ENCODE assay signal across 12 cellular contexts in the genomic region with DNA sequence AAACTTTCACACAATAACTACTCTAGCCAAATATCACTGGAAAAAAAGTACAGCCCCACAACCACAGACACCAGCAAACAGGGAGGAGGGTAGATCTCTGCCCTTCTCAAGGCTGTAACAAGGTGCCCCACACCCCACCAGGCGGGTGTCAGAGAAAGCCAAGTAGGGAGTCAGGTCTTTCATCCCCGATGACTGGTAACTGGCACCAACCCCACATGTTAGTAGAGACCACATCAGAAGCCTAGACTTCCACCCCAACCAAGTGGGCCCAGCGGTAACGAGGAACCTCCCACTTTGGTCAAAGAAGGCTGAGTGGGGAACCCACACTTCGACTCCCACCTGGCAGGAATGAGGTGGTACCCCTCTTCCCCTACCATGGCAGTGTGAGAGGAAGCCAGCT. TPM values are rescaled to one million over a fixed set of nuclear protein-coding genes. Genes with fewer than 3 reads are reported as not detected.
DNase-seq lines count a peak whose midpoint lies in the region; ATAC-seq, FAIRE-seq and TF ChIP-seq lines count a peak whose summit lies in the region.
"Had no signal": no experiment of that assay in that cellular context is flagged by ENCODE, and none has a peak within 500 bp of the region (broad histone marks: within the 10 kb centered on the region; RNA-seq: fewer than 3 reads in every experiment).

No MANE protein-coding gene starts in this region.

- dilution Hi-C loops in endothelial cell of umbilical vein (cut with MboI; ENCODE audit: extremely low pct_ligation_motif_present, low sequenced_read_pairs), result no loop called here

- no TSS peak for BruUV-seq in endothelial cell of umbilical vein (replicated peaks; lab: Mats Ljungman, UMichigan)

- H3K36me3 Mint-ChIP-seq in T-helper 2 cell treated with Interferon-gamma antibody and Interleukin-4, amounts not matched to agents 5 μg/mL and 100 μg/mL, for 36 hours (ENCODE audit: low read depth), result peaks cover 40% of the 10 kb centered on the region

- no CpG with 5 or more reads among the region's 5 CpGs for WGBS in mesendoderm (ENCODE audit: extremely low coverage, insufficient coverage, low lambda C conversion rate)

- H4K20me1 ChIP-seq in endothelial cell of umbilical vein (replicated peaks; ENCODE audit: control insufficient read depth, extremely low read depth, insufficient read depth, low read length), result no peaks in the 10 kb centered on the region

- H3K4me1 Mint-ChIP-seq in T-helper 2 cell treated with Interferon-gamma antibody and Interleukin-4, amounts not matched to agents 5 μg/mL and 100 μg/mL, for 36 hours (ENCODE audit: low read depth), result peaks cover 11% of the 10 kb centered on the region

- no peak overlapping the region for H3K27ac ChIP-seq in endothelial cell of umbilical vein (ENCODE audit: insufficient read depth, low read depth, low read length)
- H3K27ac ChIP-seq in mesendoderm (ENCODE audit: low read depth, low read length), result no peak overlapping the region
- H3K27ac ChIP-seq: SJSA1, suprapubic skin had no signal

- peak; percentile 21 for DNase-seq in T-helper 2 cell treated with Interferon-gamma antibody and Interleukin-4, amounts not matched to agents 5 μg/mL and 100 μg/mL, for 36 hours (ENCODE audit: low spot score)
- DNase-seq in activated T-cell treated with anti-CD3 and anti-CD28 coated beads for 24 hours (ENCODE audit: low read depth), result peak; percentile 16
- DNase-seq in endothelial cell of umbilical vein (ENCODE audit: low read depth, low spot score), result peak; percentile 17
- DNase-seq in stimulated activated CD8-positive, alpha-beta memory T cell treated with anti-CD3 and anti-CD28 coated beads, Interleukin-4, amount 100 ng/mL, for 48 hours, result peak; percentile 60
- DNase-seq in inferior parietal cortex (ENCODE audit: extremely low spot score), result no peak
- no peak for DNase-seq in mesendoderm
- DNase-seq in DMS153 (lab: John Stamatoyannopoulos, UW), result no peak
- DNase-seq: NCI-H526 had no signal

- CTCF ChIA-PET in endothelial cell of umbilical vein (lab: Charles Lee), result interaction anchor here (1.5 kb wide), 1 partner anchor 15 kb away, joined by 3 read pairs; no protein-coding TSS in a partner anchor

- H3K4me3 ChIP-seq in endothelial cell of umbilical vein (replicated peaks in 1 of 3; ENCODE audit: insufficient read depth in 1 of 3, low read depth in 1 of 3, low read length in 3 of 3), result no peak overlapping the region
- no peak overlapping the region for H3K4me3 ChIP-seq in mesendoderm (ENCODE audit: low read length)
- H3K4me3 ChIP-seq: SJSA1, suprapubic skin had no signal

- no peak overlapping the region for H2BK5ac ChIP-seq in mesendoderm (ENCODE audit: low read length)

- POLR2A ChIA-PET in endothelial cell of umbilical vein (lab: Charles Lee), result no interaction called here

- no peak overlapping the region for H2BK15ac ChIP-seq in mesendoderm (replicated peaks; ENCODE audit: low read depth)

- no peak overlapping the region for H3K23ac ChIP-seq in mesendoderm (ENCODE audit: low read length)

- peak overlapping the region; percentile 56 for H3K27ac Mint-ChIP-seq in T-helper 2 cell treated with Interferon-gamma antibody and Interleukin-4, amounts not matched to agents 5 μg/mL and 100 μg/mL, for 36 hours

- no peak overlapping the region for H4K5ac ChIP-seq in mesendoderm (ENCODE audit: low read length)

- H3K27me3 ChIP-seq in endothelial cell of umbilical vein (ENCODE audit: control insufficient read depth in 2 of 2, insufficient read depth in 2 of 2, low read length in 2 of 2) (no peaks in the 10 kb centered on the region), mesendoderm (ENCODE audit: insufficient read depth, low read length, poor library complexity) (no peaks in the 10 kb centered on the region)
- H3K27me3 ChIP-seq: SJSA1, suprapubic skin had no signal

- H3K4me1 ChIP-seq in endothelial cell of umbilical vein (ENCODE audit: control insufficient read depth, extremely low read depth, insufficient read depth, low read length) (no peaks in the 10 kb centered on the region), mesendoderm (ENCODE audit: control insufficient read depth, low read depth, low read length) (no peaks in the 10 kb centered on the region)
- H3K4me1 ChIP-seq: SJSA1, suprapubic skin had no signal

- H3K79me2 ChIP-seq in endothelial cell of umbilical vein (ENCODE audit: control insufficient read depth, insufficient read depth, low read length), result no peaks in the 10 kb centered on the region
- H3K79me2 ChIP-seq in mesendoderm (ENCODE audit: control insufficient read depth, insufficient read depth, low read length), result no peaks in the 10 kb centered on the region

- no peak for ATAC-seq in HG03378 (IDR thresholded peaks at IDR 0.05; ENCODE audit: unreplicated experiment)

- H2BK120ac ChIP-seq in mesendoderm (ENCODE audit: low read depth, low read length), result no peak overlapping the region

- H3K4me3 Mint-ChIP-seq in T-helper 2 cell treated with Interferon-gamma antibody and Interleukin-4, amounts not matched to agents 5 μg/mL and 100 μg/mL, for 36 hours, result no peak overlapping the region

- intact Hi-C loops in endothelial cell of umbilical vein (cut with micrococcal nuclease), result no loop called here

- H3K4me2 ChIP-seq in endothelial cell of umbilical vein (ENCODE audit: insufficient read depth, low read length) (no peak overlapping the region), mesendoderm (ENCODE audit: low read length) (no peak overlapping the region)

- H3K27me3 Mint-ChIP-seq in T-helper 2 cell treated with Interferon-gamma antibody and Interleukin-4, amounts not matched to agents 5 μg/mL and 100 μg/mL, for 36 hours (ENCODE audit: low read depth), result no peaks in the 10 kb centered on the region

- H3K36me3 ChIP-seq in endothelial cell of umbilical vein (ENCODE audit: control insufficient read depth in 2 of 2, extremely low read depth in 1 of 2, insufficient read depth in 2 of 2, low read length in 2 of 2), result peaks cover 0 to 11% of the 10 kb centered on the region in 2 experiments
- peaks cover 8% of the 10 kb centered on the region for H3K36me3 ChIP-seq in mesendoderm (ENCODE audit: control insufficient read depth, insufficient read depth, low read length)
- H3K36me3 ChIP-seq: suprapubic skin had no signal

- no peaks in the 10 kb centered on the region for H3K9me3 ChIP-seq in endothelial cell of umbilical vein (replicated peaks; ENCODE audit: control insufficient read depth, insufficient read depth, low read length)
- H3K9me3 ChIP-seq: SJSA1, suprapubic skin had no signal

- no peak overlapping the region for H4K8ac ChIP-seq in mesendoderm (ENCODE audit: low read depth, low read length)

- no peak for TF ChIP-seq POLR2A in endothelial cell of umbilical vein (IDR thresholded peaks at IDR 0.05; ENCODE audit: low read depth, low read length)

- H3K79me1 ChIP-seq in mesendoderm (ENCODE audit: low read length), result peaks cover 3% of the 10 kb centered on the region

- no peak overlapping the region for H3K4ac ChIP-seq in mesendoderm (ENCODE audit: low read depth, low read length)

- no peaks in the 10 kb centered on the region for H3K9me3 Mint-ChIP-seq in T-helper 2 cell treated with Interferon-gamma antibody and Interleukin-4, amounts not matched to agents 5 μg/mL and 100 μg/mL, for 36 hours

- no peak overlapping the region for H2AFZ ChIP-seq in endothelial cell of umbilical vein (ENCODE audit: low read depth, low read length)

- no peak for TF ChIP-seq CTCF in endothelial cell of umbilical vein (IDR thresholded peaks at IDR 0.05; ENCODE audit: extremely low read depth in 1 of 2, insufficient read depth in 1 of 2, low read depth in 1 of 2, low read length in 2 of 2)

- no peak overlapping the region for H3K18ac ChIP-seq in mesendoderm (ENCODE audit: low read length)

- FAIRE-seq in endothelial cell of umbilical vein (lab: Jason Lieb, UNC), result no peak
- FAIRE-seq: keratinocyte had no signal

- H3K56ac ChIP-seq in mesendoderm (ENCODE audit: low read length), result no peak overlapping the region

- no peaks in the 10 kb centered on the region for H3K9me1 ChIP-seq in endothelial cell of umbilical vein (replicated peaks; ENCODE audit: control insufficient read depth, extremely low read depth, insufficient read depth, low read length)

- H2AK5ac ChIP-seq in mesendoderm (ENCODE audit: low read length), result no peak overlapping the region

- H3K9ac ChIP-seq in endothelial cell of umbilical vein (replicated peaks; ENCODE audit: extremely low read depth, insufficient read depth, low read length), result no peak overlapping the region
- no peak overlapping the region for H3K9ac ChIP-seq in mesendoderm (ENCODE audit: low read length)

TF ChIP-seq in endothelial cell of umbilical vein, 7 proteins besides CTCF, POLR2A, EP300 and RAD21 (continues in another document):
- TF ChIP-seq JUN (IDR thresholded peaks at IDR 0.05; ENCODE audit: borderline replicate concordance, insufficient read depth, insufficient read length, low read depth) (no peak), MYC (IDR thresholded peaks at IDR 0.05; ENCODE audit: low read depth, low read length) (no peak), EZH2 (IDR thresholded peaks at IDR 0.05; ENCODE audit: borderline replicate concordance, low read depth, low read length, severe bottlenecking) (no peak), FOS (IDR thresholded peaks at IDR 0.05; ENCODE audit: borderline replicate concordance, insufficient read depth, low read length) (no peak), POLR2AphosphoS5 (IDR thresholded peaks at IDR 0.05; ENCODE audit: insufficient read depth, low read depth, low read length) (no peak)

RNA-seq across cellular contexts. Expression of gene RUFY2, which starts 16.4 kb away (rescaled TPM):
- 24.2 and 26.1 TPM in 2 replicates for total RNA-seq in endothelial cell of umbilical vein
- 5.3 and 5.7 TPM in 2 replicates for polyA plus RNA-seq in endothelial cell of umbilical vein
- polyA plus RNA-seq in endothelial cell of umbilical vein (2011; cell fraction: cytosol; rRNA removed), result 5.4 and 6.4 TPM in 2 replicates
- 20.4 and 26.7 TPM in 2 replicates for polyA plus RNA-seq in endothelial cell of umbilical vein (2011; cell fraction: nucleus; rRNA removed)
- polyA plus RNA-seq in endothelial cell of umbilical vein (2012), result 11.5 and 11.7 TPM in 2 replicates
- 15.9 and 17.5 TPM in 2 replicates for polyA minus RNA-seq in endothelial cell of umbilical vein
- 4.8 TPM for polyA minus RNA-seq in endothelial cell of umbilical vein (2011; cell fraction: cytosol; rRNA and poly(A)+ RNA removed)
- polyA minus RNA-seq in endothelial cell of umbilical vein (2011; cell fraction: nucleus; rRNA and poly(A)+ RNA removed), result 40.7 and 49.1 TPM in 2 replicates
- polyA plus RNA-seq in mesendoderm (2013, experiment 1 of 2), result 8.4 TPM
- polyA plus RNA-seq in mesendoderm (2013, experiment 2 of 2), result 7.4 TPM

RNA-seq across cellular contexts. Expression of gene DNA2, which starts 48.3 kb away (rescaled TPM):
- total RNA-seq in endothelial cell of umbilical vein, result 18.1 and 18.2 TPM in 2 replicates
- polyA plus RNA-seq in endothelial cell of umbilical vein, result 2.0 and 3.5 TPM in 2 replicates
- polyA plus RNA-seq in endothelial cell of umbilical vein (2011; cell fraction: cytosol; rRNA removed), result 4.2 and 4.8 TPM in 2 replicates
- 11.6 and 21.7 TPM in 2 replicates for polyA plus RNA-seq in endothelial cell of umbilical vein (2011; cell fraction: nucleus; rRNA removed)
- 3.3 and 9.1 TPM in 2 replicates for polyA plus RNA-seq in endothelial cell of umbilical vein (2012)
- polyA minus RNA-seq in endothelial cell of umbilical vein, result 3.9 and 4.0 TPM in 2 replicates
- 7.3 TPM for polyA minus RNA-seq in endothelial cell of umbilical vein (2011; cell fraction: cytosol; rRNA and poly(A)+ RNA removed)
- polyA minus RNA-seq in endothelial cell of umbilical vein (2011; cell fraction: nucleus; rRNA and poly(A)+ RNA removed), result 9.7 and 13.5 TPM in 2 replicates
- 28.7 TPM for polyA plus RNA-seq in mesendoderm (2013, experiment 1 of 2)
- 27.1 TPM for polyA plus RNA-seq in mesendoderm (2013, experiment 2 of 2)

Comparison
In these comparisons a context has a peak if more than half of its experiments do, and no peak if none do; other contexts are left out.
1. DNase-seq: peak in T-helper 2 cell treated with Interferon-gamma antibody and Interleukin-4, amounts not matched to agents 5 μg/mL and 100 μg/mL, for 36 hours (single experiment), activated T-cell treated with anti-CD3 and anti-CD28 coated beads for 24 hours (single experiment), endothelial cell of umbilical vein (single experiment) and stimulated activated CD8-positive, alpha-beta memory T cell treated with anti-CD3 and anti-CD28 coated beads, Interleukin-4, amount 100 ng/mL, for 48 hours (single experiment); none in inferior parietal cortex (single experiment), mesendoderm (single experiment) and DMS153 (single experiment).